In the genomic region with DNA sequence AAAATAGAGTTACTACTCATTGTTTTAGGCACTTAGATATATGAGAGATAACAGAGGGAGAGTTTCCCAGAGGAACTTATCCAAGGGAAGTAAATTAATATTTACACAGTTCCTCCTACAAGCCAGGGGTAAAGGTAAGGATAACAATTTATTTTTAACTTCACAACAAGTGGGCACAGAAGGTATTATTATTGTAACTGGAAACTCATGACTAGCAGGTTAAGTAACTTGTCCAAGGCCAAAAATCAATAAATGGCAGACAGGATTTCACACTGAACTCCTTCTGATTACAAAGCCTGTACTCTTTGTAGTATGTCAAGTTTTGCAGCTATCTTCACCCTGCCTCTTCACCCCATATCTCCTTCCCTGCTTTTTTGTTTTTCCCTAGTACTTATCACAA, we compare ENCODE assay signal across 9 cellular contexts.
"Had no signal": no experiment of that assay in that cellular context is flagged by ENCODE, and none has a peak within 500 bp of the region (broad histone marks: within the 10 kb centered on the region; RNA-seq: fewer than 3 reads in every experiment).

No MANE protein-coding gene starts in this region.

- H3K4me3 Mint-ChIP-seq: GM23338, H9, HFFc6, IgD-negative memory B cell had no signal

- DNase-seq: H9, HCEC 1CT, HFFc6, KBM-7 had no signal

- H3K9me3 Mint-ChIP-seq: GM23338, HFFc6, IgD-negative memory B cell had no signal

- H3K27me3 Mint-ChIP-seq: IgD-negative memory B cell had no signal

- H3K4me3 ChIP-seq: GM23338 had no signal

- H3K4me1 Mint-ChIP-seq: GM23338, H9, IgD-negative memory B cell had no signal

- H3K27ac Mint-ChIP-seq: GM23338, H9, HFFc6, IgD-negative memory B cell had no signal

- ATAC-seq: GM23338, HepG2 had no signal

- H3K36me3 Mint-ChIP-seq: IgD-negative memory B cell had no signal

- H3K27ac ChIP-seq: HL-60, KMS-11 had no signal
